ENCODE assay signal across 19 cellular contexts in genomic region chr4:83657336-83657735, GRCh38.
"Had no signal": no experiment of that assay in that cellular context is flagged by ENCODE, and none has a peak within 500 bp of the region (broad histone marks: within the 10 kb centered on the region; RNA-seq: fewer than 3 reads in every experiment).

No MANE protein-coding gene starts in this region.

- H3K27ac ChIP-seq: body of pancreas, gastroesophageal sphincter, lower lobe of right lung, neural progenitor cell, WERI-Rb-1 had no signal

- H3K36me3 ChIP-seq: gastroesophageal sphincter, lower lobe of right lung, neural progenitor cell, WERI-Rb-1 had no signal

- H2AFZ ChIP-seq: neural progenitor cell had no signal

- H3K4me3 ChIP-seq: body of pancreas, gastroesophageal sphincter, lower lobe of right lung, neural progenitor cell had no signal

- H3K9me3 ChIP-seq: body of pancreas, gastroesophageal sphincter, lower lobe of right lung had no signal

- H3K9ac ChIP-seq: neural progenitor cell had no signal

- H3K4me2 ChIP-seq: neural progenitor cell had no signal

- DNase-seq: activated CD4-positive, alpha-beta T cell treated with anti-CD3 and anti-CD28 coated beads for 1 hour; activated CD4-positive, alpha-beta T cell treated with anti-CD3 and anti-CD28 coated beads, Interleukin-2, amount 50 U/mL, for 1 hour; activated CD8-positive, alpha-beta T cell treated with anti-CD3 and anti-CD28 coated beads, Interleukin-2, amount 10 ng/mL, durations not matched to agents 7 days and 5 days; activated gamma-delta T cell; activated naive CD4-positive, alpha-beta T cell treated with anti-CD3 and anti-CD28 coated beads, Interleukin-2, amount 50 U/mL, for 16 hours; activated naive CD8-positive, alpha-beta T cell treated with anti-CD3 and anti-CD28 coated beads, Interleukin-2, amount 50 U/mL, for 24 hours; anterior cingulate cortex; body of pancreas; caudate nucleus; effector memory CD4-positive, alpha-beta T cell; head of caudate nucleus; lower lobe of right lung; naive thymus-derived CD4-positive, alpha-beta T cell; stimulated activated CD4-positive, alpha-beta T cell treated with anti-CD3 and anti-CD28 coated beads, Interleukin-4, amount 100 ng/mL, for 4 hours; stimulated activated naive CD8-positive, alpha-beta T cell treated with anti-CD3 and anti-CD28 coated beads, Interleukin-15, Interleukin-2, amounts not matched to agents 100 U/mL and 50 U/mL, for 24 hours; T-cell; WERI-Rb-1 had no signal

- H3K27me3 ChIP-seq: body of pancreas, gastroesophageal sphincter, neural progenitor cell had no signal

- H3K4me1 ChIP-seq: body of pancreas, gastroesophageal sphincter, lower lobe of right lung had no signal
